Comparison of ENCODE assay signal across 18 cellular contexts in the genomic region with DNA sequence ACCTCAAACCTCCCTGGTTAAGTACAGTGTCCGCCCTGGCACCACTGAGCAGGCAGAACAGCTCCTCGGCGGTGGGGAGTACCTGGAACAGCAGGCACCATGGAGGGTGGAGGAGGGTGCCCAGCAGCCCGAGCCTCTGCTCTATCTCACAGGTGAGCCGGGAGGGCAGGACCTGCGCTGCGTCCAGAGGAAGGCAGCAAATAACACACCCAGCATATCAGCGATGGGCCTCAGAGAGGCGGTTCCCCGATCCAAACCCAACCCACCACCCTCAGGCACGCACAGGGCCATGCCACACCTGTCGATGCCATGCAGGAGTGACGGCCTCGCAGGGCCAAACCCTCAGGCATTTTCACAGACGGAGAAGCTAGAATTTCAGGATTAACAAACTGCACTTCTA. TPM values are rescaled to one million over a fixed set of nuclear protein-coding genes. Genes with fewer than 3 reads are reported as not detected.
DNase-seq lines count a peak whose midpoint lies in the region; ATAC-seq and TF ChIP-seq lines count a peak whose summit lies in the region.
"Had no signal": no experiment of that assay in that cellular context is flagged by ENCODE, and none has a peak within 500 bp of the region (broad histone marks: within the 10 kb centered on the region; RNA-seq: fewer than 3 reads in every experiment).

No MANE protein-coding gene starts in this region.

- H3K4me1 ChIP-seq in liver (ENCODE audit: control insufficient read depth in 4 of 4, insufficient read depth in 4 of 4, low read length in 3 of 4) (peaks cover 10 to 56% (median 43%) of the 10 kb centered on the region in 4 donors), right lobe of liver (peaks cover 0 to 39% (median 6%) of the 10 kb centered on the region in 4 donors), osteoblast (ENCODE audit: insufficient read depth, low read length) (no peaks in the 10 kb centered on the region)

- no peak for DNase-seq in right lobe of liver
- DNase-seq in epithelial cell of esophagus (ENCODE audit: low read depth) = peak; percentile 24
- peak; percentile 72 for DNase-seq in osteoblast (ENCODE audit: insufficient read length, low spot score, missing footprints)
- DNase-seq in activated gamma-delta T cell (lab: John Stamatoyannopoulos, UW) = no peak
- DNase-seq in activated naive CD4-positive, alpha-beta T cell treated with anti-CD3 and anti-CD28 coated beads for 36 hours = no peak
- DNase-seq in RWPE1 (ENCODE audit: low spot score) = no peak
- DNase-seq: BE2C; Calu3; CD4-positive, alpha-beta T cell; GF-D8; KBM-7; NCI-H1105 treated with DMSO at 0.1 percent for 48 hours; NCI-H187 treated with DMSO at 0.1 percent for 48 hours; NCI-H2227 treated with DMSO at 0.1 percent for 48 hours; NCI-H510A treated with DMSO at 0.1 percent for 48 hours had no signal

- no peak overlapping the region for H3K9ac ChIP-seq in liver (ENCODE audit: low read depth in 1 of 2, low read length in 2 of 2)

- ATAC-seq in right lobe of liver = no peak
- no peak for ATAC-seq in GM19328 (IDR thresholded peaks at IDR 0.05; ENCODE audit: unreplicated experiment)
- ATAC-seq: HepG2 had no signal

- no peaks in the 10 kb centered on the region for H3K9me3 Mint-ChIP-seq in activated naive CD4-positive, alpha-beta T cell treated with anti-CD3 and anti-CD28 coated beads for 36 hours
- H3K9me3 Mint-ChIP-seq: CD4-positive, alpha-beta T cell had no signal

- intact Hi-C loops in right lobe of liver (cut with DNase I) = no loop called here
- intact Hi-C loops in activated naive CD4-positive, alpha-beta T cell treated with anti-CD3 and anti-CD28 coated beads for 36 hours (cut with micrococcal nuclease) = no loop called here

- peaks cover 37% of the 10 kb centered on the region for H3K79me2 ChIP-seq in osteoblast (ENCODE audit: insufficient read depth, low read length)

- no peak overlapping the region for H3K27ac Mint-ChIP-seq in activated naive CD4-positive, alpha-beta T cell treated with anti-CD3 and anti-CD28 coated beads for 36 hours
- H3K27ac Mint-ChIP-seq: CD4-positive, alpha-beta T cell had no signal

- no peak overlapping the region for H3K4me3 ChIP-seq in liver (ENCODE audit: low read depth in 1 of 3, low read length in 3 of 3)
- no peak overlapping the region for H3K4me3 ChIP-seq in right lobe of liver
- no peak overlapping the region for H3K4me3 ChIP-seq in epithelial cell of esophagus (ENCODE audit: low read length)
- no peak overlapping the region for H3K4me3 ChIP-seq in osteoblast (ENCODE audit: insufficient read depth, low read length)

- H3K4me1 Mint-ChIP-seq in activated naive CD4-positive, alpha-beta T cell treated with anti-CD3 and anti-CD28 coated beads for 36 hours (ENCODE audit: low read depth) = no peaks in the 10 kb centered on the region

- no peaks in the 10 kb centered on the region for H3K27me3 Mint-ChIP-seq in activated naive CD4-positive, alpha-beta T cell treated with anti-CD3 and anti-CD28 coated beads for 36 hours (ENCODE audit: low read depth)
- H3K27me3 Mint-ChIP-seq: CD4-positive, alpha-beta T cell had no signal

- no peak for TF ChIP-seq RAD21 in liver (IDR thresholded peaks at IDR 0.05)

- no peak overlapping the region for H3K4me2 ChIP-seq in osteoblast (ENCODE audit: insufficient read depth, low read length)

- H3K36me3 ChIP-seq in liver (ENCODE audit: control insufficient read depth in 4 of 4, insufficient read depth in 3 of 4, low read depth in 1 of 4, low read length in 3 of 4) (peaks cover 0 to 12% (median 4%) of the 10 kb centered on the region in 4 donors), right lobe of liver (peaks cover 0 to 18% (median 7%) of the 10 kb centered on the region in 4 donors), osteoblast (ENCODE audit: insufficient read depth, low read length) (no peaks in the 10 kb centered on the region)

- 95% methylated on average over 15 of the region's 15 CpGs for WGBS in liver
- 71% methylated on average over 1 of the region's 15 CpGs for WGBS in right lobe of liver (ENCODE audit: insufficient coverage, low coverage, low lambda C conversion rate, missing lambda C conversion rate)

- no peak overlapping the region for H2AFZ ChIP-seq in osteoblast (ENCODE audit: low read length)

- peaks cover 5% of the 10 kb centered on the region for H3K36me3 Mint-ChIP-seq in activated naive CD4-positive, alpha-beta T cell treated with anti-CD3 and anti-CD28 coated beads for 36 hours (ENCODE audit: low read depth)

- TF ChIP-seq CTCF in liver (IDR thresholded peaks at IDR 0.05; ENCODE audit: low read depth, low read length, missing input control) (no peak), right lobe of liver (IDR thresholded peaks at IDR 0.05) (no peak), epithelial cell of esophagus (IDR thresholded peaks at IDR 0.05; ENCODE audit: insufficient read depth, low read depth, low read length, missing control alignments) (no peak), osteoblast (IDR thresholded peaks at IDR 0.05; ENCODE audit: extremely low read depth, low read depth, low read length) (no peak), RWPE1 (conservative IDR thresholded peaks at IDR 0.05; ENCODE audit: low read depth) (no peak)

- peak overlapping the region; percentile 75 to 78 for H3K27ac ChIP-seq in liver (ENCODE audit: low read depth in 1 of 2, low read length in 2 of 2)
- peak overlapping the region in 1 of 3 donors; percentile 93 for H3K27ac ChIP-seq in right lobe of liver
- H3K27ac ChIP-seq in osteoblast (ENCODE audit: low read depth, low read length) = no peak overlapping the region
- H3K27ac ChIP-seq in RWPE1 = no peak overlapping the region

- H3K9me3 ChIP-seq in liver (ENCODE audit: control insufficient read depth in 4 of 4, low read length in 3 of 4) (no peaks in the 10 kb centered on the region), right lobe of liver (no peaks in the 10 kb centered on the region), osteoblast (ENCODE audit: low read depth, low read length) (no peaks in the 10 kb centered on the region)
- H3K9me3 ChIP-seq: BE2C had no signal

- H3K4me3 Mint-ChIP-seq in activated naive CD4-positive, alpha-beta T cell treated with anti-CD3 and anti-CD28 coated beads for 36 hours = no peak overlapping the region
- H3K4me3 Mint-ChIP-seq: CD4-positive, alpha-beta T cell had no signal

- TF ChIP-seq POLR2A in right lobe of liver (IDR thresholded peaks at IDR 0.05) = no peak

- CTCF ChIA-PET in activated naive CD4-positive, alpha-beta T cell treated with anti-CD3 and anti-CD28 coated beads for 36 hours (lab: Charles Lee) = no interaction called here
- CTCF ChIA-PET in RWPE1 (lab: Yijun Ruan, JAX) = no interaction called here

- peaks cover 16% of the 10 kb centered on the region for H4K20me1 ChIP-seq in osteoblast (ENCODE audit: insufficient read depth, low read length)

- POLR2A ChIA-PET in RWPE1 (lab: Yijun Ruan, JAX; ENCODE audit: low non-redundant PET) = no interaction called here

- H3K27me3 ChIP-seq in liver (ENCODE audit: control insufficient read depth in 4 of 4, insufficient read depth in 4 of 4, low read length in 3 of 4) (no peaks in the 10 kb centered on the region), right lobe of liver (no peaks in the 10 kb centered on the region), osteoblast (ENCODE audit: insufficient read depth, low read length) (no peaks in the 10 kb centered on the region)
- H3K27me3 ChIP-seq: BE2C had no signal

TF ChIP-seq in liver, 16 proteins besides CTCF, POLR2A, EP300 and RAD21:
- TF ChIP-seq GABPA (IDR thresholded peaks at IDR 0.05 in 1 of 2, conservative IDR thresholded peaks at IDR 0.05 in 1 of 2) (no peak), RXRA (IDR thresholded peaks at IDR 0.05) (no peak)

RNA-seq across cellular contexts. Expression of a gene that starts 11.8 kb away (rescaled TPM):
- total RNA-seq in liver (100 to 1,000 TPM in 1 of 2 donors, 10 to 100 TPM in 1; 37.3 to 102 TPM), right lobe of liver (100 to 1,000 TPM; 121 to 261 (median 167) TPM), osteoblast (82.8 and 87.9 TPM in 2 replicates)
- polyA plus RNA-seq in liver = 100 to 1,000 TPM; 132 to 211 TPM
- 10 to 100 TPM; 31.9 to 35.8 TPM for total RNA-seq in activated naive CD4-positive, alpha-beta T cell treated with anti-CD3 and anti-CD28 coated beads for 36 hours

Comparison
In these comparisons a context has a peak if more than half of its experiments do, and no peak if none do; other contexts are left out.
1. H3K27ac ChIP-seq: peak in liver (2 of 2); none in osteoblast (single experiment) and RWPE1 (single experiment).
2. DNase-seq: peak in epithelial cell of esophagus (single experiment) and osteoblast (single experiment); none in right lobe of liver (0 of 3), activated gamma-delta T cell (single experiment), activated naive CD4-positive, alpha-beta T cell treated with anti-CD3 and anti-CD28 coated beads for 36 hours (single experiment) and RWPE1 (single experiment).